Comparison of ENCODE assay signal across 17 cellular contexts in the genomic region with DNA sequence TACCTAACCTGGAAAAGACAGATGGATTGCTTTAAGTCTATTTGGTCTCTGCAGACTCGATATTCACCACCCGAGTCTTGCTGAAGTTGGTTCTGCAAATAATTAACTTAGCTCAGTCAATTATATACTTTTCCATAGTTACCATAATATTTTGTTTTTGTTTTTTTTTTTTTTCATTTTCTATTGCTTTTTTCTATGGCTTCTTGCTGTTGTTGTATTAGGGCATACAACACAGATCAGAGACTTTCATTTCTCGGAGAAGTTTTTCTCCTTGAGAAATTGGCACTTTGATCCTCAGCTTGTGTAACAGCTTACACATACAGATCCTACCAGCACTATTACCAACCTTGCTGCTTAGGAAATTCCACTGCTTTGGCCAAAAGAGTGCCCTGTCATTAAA.
"Had no signal": no experiment of that assay in that cellular context is flagged by ENCODE, and none has a peak within 500 bp of the region (broad histone marks: within the 10 kb centered on the region; RNA-seq: fewer than 3 reads in every experiment).

No MANE protein-coding gene starts in this region.

- H3K36me3 ChIP-seq: cardiac muscle cell, right atrium auricular region, suprapubic skin, transverse colon had no signal

- H3K9me3 ChIP-seq: right atrium auricular region, suprapubic skin, transverse colon had no signal

- ATAC-seq: activated CD8-positive, alpha-beta T cell treated with anti-CD3 and anti-CD28 coated beads for 36 hours; left cardiac atrium had no signal

- H3K4me1 ChIP-seq: suprapubic skin had no signal

- FAIRE-seq: frontal cortex, TTC549 had no signal

- H3K27ac ChIP-seq: cardiac muscle cell, right atrium auricular region, SK-N-MC, suprapubic skin had no signal

- DNase-seq: activated CD8-positive, alpha-beta T cell treated with anti-CD3 and anti-CD28 coated beads for 36 hours; activated naive CD4-positive, alpha-beta T cell treated with anti-CD3 and anti-CD28 coated beads, Interleukin-2, amount 50 U/mL, for 16 hours; activated T-cell treated with anti-CD3 and anti-CD28 coated beads, Interleukin-2, amount 50 U/mL, for 24 hours; endodermal cell; erythroblast; head of caudate nucleus; left cardiac atrium; midbrain; occipital lobe; stimulated activated naive CD8-positive, alpha-beta T cell treated with anti-CD3 and anti-CD28 coated beads, Interleukin-15, Interleukin-2, amounts not matched to agents 100 U/mL and 50 U/mL, for 24 hours; transverse colon had no signal

- H3K4me3 ChIP-seq: cardiac muscle cell, right atrium auricular region, SK-N-MC, suprapubic skin, transverse colon had no signal

- H3K27me3 ChIP-seq: cardiac muscle cell, right atrium auricular region, suprapubic skin, transverse colon had no signal
